ENCODE assay signal across 17 cellular contexts in genomic region chr1:10538608-10539355, GRCh38.
DNase-seq lines count a peak whose midpoint lies in the region; ATAC-seq and TF ChIP-seq lines count a peak whose summit lies in the region.
"Had no signal": no experiment of that assay in that cellular context is flagged by ENCODE, and none has a peak within 500 bp of the region (broad histone marks: within the 10 kb centered on the region; RNA-seq: fewer than 3 reads in every experiment).

No MANE protein-coding gene starts in this region.

- H3K27ac ChIP-seq in heart left ventricle = peak overlapping the region in 9 of 12 donors; percentile 5 to 73 (median 59)
- peak overlapping the region in 3 of 4 donors; percentile 46 to 73 (median 68) for H3K27ac ChIP-seq in gastrocnemius medialis
- H3K27ac ChIP-seq: BLaER1 treated with 17β-estradiol and CSF1 and Interleukin-3, amounts not matched to agents 10 nM and 100 nM had no signal

- POLR2A ChIA-PET in activated CD8-positive, alpha-beta T cell treated with anti-CD3 and anti-CD28 coated beads for 36 hours (lab: Charles Lee) = interaction anchor here (1.0 kb wide), 1 partner anchor 12 kb away, joined by 4 read pairs; no protein-coding TSS in a partner anchor
- POLR2A ChIA-PET in activated CD8-positive, alpha-beta T cell treated with anti-CD3 and anti-CD28 coated beads, Interleukin-2, amount 10 ng/mL, durations not matched to agents 7 days and 5 days (lab: Charles Lee) = interaction anchor here (1.5 kb wide), 1 partner anchor 8 kb away, joined by 3 read pairs; no protein-coding TSS in a partner anchor
- POLR2A ChIA-PET in Caco-2 (lab: Charles Lee) = no interaction called here

- no peaks in the 10 kb centered on the region for H3K9me3 Mint-ChIP-seq in activated CD8-positive, alpha-beta T cell treated with anti-CD3 and anti-CD28 coated beads for 36 hours
- H3K9me3 Mint-ChIP-seq in activated CD8-positive, alpha-beta T cell treated with anti-CD3 and anti-CD28 coated beads, Interleukin-2, amount 10 ng/mL, durations not matched to agents 7 days and 5 days (ENCODE audit: insufficient read depth) = no peaks in the 10 kb centered on the region
- no peaks in the 10 kb centered on the region for H3K9me3 Mint-ChIP-seq in activated T-helper 2 cell treated with anti-CD3 and anti-CD28 coated beads, Interferon-gamma antibody, Interleukin-2, Interleukin-4, amounts not matched to agents 10 μg/mL and 5 μg/mL and 100 μg/mL, durations not matched to agents 14 hours and 24 hours and 36 hours
- H3K9me3 Mint-ChIP-seq in Caco-2 (ENCODE audit: unreplicated experiment) = no peaks in the 10 kb centered on the region

- H3K27me3 ChIP-seq in heart left ventricle (no peaks in the 10 kb centered on the region), gastrocnemius medialis (no peaks in the 10 kb centered on the region), Caco-2 (replicated peaks; ENCODE audit: control insufficient read depth, insufficient read depth, low read length) (no peaks in the 10 kb centered on the region)
- H3K27me3 ChIP-seq: BLaER1 treated with 17β-estradiol and CSF1 and Interleukin-3, amounts not matched to agents 10 nM and 100 nM; gastroesophageal sphincter had no signal

- CTCF ChIA-PET in activated CD8-positive, alpha-beta T cell treated with anti-CD3 and anti-CD28 coated beads for 36 hours (lab: Charles Lee) = interaction anchor here (2.1 kb wide), 1 partner anchor 44 kb away, joined by 7 read pairs; no protein-coding TSS in a partner anchor
- CTCF ChIA-PET in activated CD8-positive, alpha-beta T cell treated with anti-CD3 and anti-CD28 coated beads, Interleukin-2, amount 10 ng/mL, durations not matched to agents 7 days and 5 days (lab: Charles Lee) = interaction anchor here (1.9 kb wide), 1 partner anchor 31 kb away, joined by 5 read pairs; no protein-coding TSS in a partner anchor
- CTCF ChIA-PET in Caco-2 (lab: Charles Lee) = no interaction called here

- no peak overlapping the region for H3K4me3 Mint-ChIP-seq in activated CD8-positive, alpha-beta T cell treated with anti-CD3 and anti-CD28 coated beads for 36 hours
- H3K4me3 Mint-ChIP-seq in activated CD8-positive, alpha-beta T cell treated with anti-CD3 and anti-CD28 coated beads, Interleukin-2, amount 10 ng/mL, durations not matched to agents 7 days and 5 days = no peak overlapping the region
- H3K4me3 Mint-ChIP-seq in activated T-helper 2 cell treated with anti-CD3 and anti-CD28 coated beads, Interferon-gamma antibody, Interleukin-2, Interleukin-4, amounts not matched to agents 10 μg/mL and 5 μg/mL and 100 μg/mL, durations not matched to agents 14 hours and 24 hours and 36 hours (ENCODE audit: low read depth) = no peak overlapping the region
- H3K4me3 Mint-ChIP-seq in Caco-2 (ENCODE audit: unreplicated experiment) = no peak overlapping the region
- H3K4me3 Mint-ChIP-seq: IgD-negative memory B cell had no signal

- no peaks in the 10 kb centered on the region for H3K9me3 ChIP-seq in heart left ventricle
- H3K9me3 ChIP-seq in gastrocnemius medialis = no peaks in the 10 kb centered on the region
- H3K9me3 ChIP-seq in Caco-2 = no peaks in the 10 kb centered on the region
- H3K9me3 ChIP-seq: BLaER1 treated with 17β-estradiol and CSF1 and Interleukin-3, amounts not matched to agents 10 nM and 100 nM; gastroesophageal sphincter had no signal

- WGBS in heart left ventricle, 4 donors = 51 to 59% (median 53%) methylated on average over 14 to 15 of the region's 15 CpGs

- no peak for ATAC-seq in activated CD8-positive, alpha-beta T cell treated with anti-CD3 and anti-CD28 coated beads for 36 hours
- no peak for ATAC-seq in activated CD8-positive, alpha-beta T cell treated with anti-CD3 and anti-CD28 coated beads, Interleukin-2, amount 10 ng/mL, durations not matched to agents 7 days and 5 days
- ATAC-seq in heart left ventricle (peak in 2 of 4 donors; percentile 7 to 28), gastrocnemius medialis (no peak)
- ATAC-seq: gastroesophageal sphincter had no signal

- no TSS peak for BruUV-seq in Caco-2 (replicated peaks; lab: Mats Ljungman, UMichigan)

- no peak for TF ChIP-seq CTCF in activated CD8-positive, alpha-beta T cell treated with anti-CD3 and anti-CD28 coated beads for 36 hours (IDR thresholded peaks at IDR 0.05)
- TF ChIP-seq CTCF in heart left ventricle (IDR thresholded peaks at IDR 0.05) = no peak
- no peak for TF ChIP-seq CTCF in gastrocnemius medialis (IDR thresholded peaks at IDR 0.05 in 4 of 5, conservative IDR thresholded peaks at IDR 0.05 in 1 of 5)
- TF ChIP-seq CTCF in Caco-2 (IDR thresholded peaks at IDR 0.05; ENCODE audit: insufficient read depth in 1 of 2, low read depth in 1 of 2, low read length in 1 of 2, severe bottlenecking in 1 of 2, unreplicated experiment in 1 of 2) = no peak

- H3K4me1 Mint-ChIP-seq in activated CD8-positive, alpha-beta T cell treated with anti-CD3 and anti-CD28 coated beads for 36 hours (ENCODE audit: low read depth) = peaks cover 12% of the 10 kb centered on the region
- peaks cover 21% of the 10 kb centered on the region for H3K4me1 Mint-ChIP-seq in activated CD8-positive, alpha-beta T cell treated with anti-CD3 and anti-CD28 coated beads, Interleukin-2, amount 10 ng/mL, durations not matched to agents 7 days and 5 days (ENCODE audit: low read depth)
- peaks cover 30% of the 10 kb centered on the region for H3K4me1 Mint-ChIP-seq in activated T-helper 2 cell treated with anti-CD3 and anti-CD28 coated beads, Interferon-gamma antibody, Interleukin-2, Interleukin-4, amounts not matched to agents 10 μg/mL and 5 μg/mL and 100 μg/mL, durations not matched to agents 14 hours and 24 hours and 36 hours (ENCODE audit: low read depth)
- H3K4me1 Mint-ChIP-seq in Caco-2 (ENCODE audit: low read depth, unreplicated experiment) = peaks cover 13% of the 10 kb centered on the region

- DNase-seq in activated CD8-positive, alpha-beta T cell treated with anti-CD3 and anti-CD28 coated beads for 36 hours = peak; percentile 7
- DNase-seq in activated CD8-positive, alpha-beta T cell treated with anti-CD3 and anti-CD28 coated beads, Interleukin-2, amount 10 ng/mL, durations not matched to agents 7 days and 5 days = no peak
- no peak for DNase-seq in activated T-helper 2 cell treated with anti-CD3 and anti-CD28 coated beads, Interferon-gamma antibody, Interleukin-2, Interleukin-4, amounts not matched to agents 10 μg/mL and 5 μg/mL and 100 μg/mL, durations not matched to agents 14 hours and 24 hours and 36 hours (ENCODE audit: low spot score)
- no peak for DNase-seq in heart left ventricle
- no peak for DNase-seq in gastrocnemius medialis
- DNase-seq in NCI-H345 treated with DMSO at 0.1 percent for 48 hours (lab: John Stamatoyannopoulos, UW; ENCODE audit: unreplicated experiment) = no peak
- no peak for DNase-seq in hippocampal formation (lab: John Stamatoyannopoulos, UW)
- no peak for DNase-seq in Caco-2
- DNase-seq: activated CD4-positive, CD25-positive, alpha-beta regulatory T cell; activated gamma-delta T cell treated with Interleukin-2 at 50 U/mL for 16 hours; DMS 273 treated with DMSO at 0.1 percent for 48 hours; stimulated activated CD4-positive, alpha-beta T cell treated with anti-CD3 and anti-CD28 coated beads, Interleukin-12 subunit alpha, Interleukin-12 subunit beta, amount 100 ng/mL, for 4 hours; stimulated activated naive CD4-positive, alpha-beta T cell treated with Interleukin-2 at 50 U/mL for 16 hours had no signal

- H3K4me3 ChIP-seq in heart left ventricle = no peak overlapping the region
- H3K4me3 ChIP-seq in gastrocnemius medialis = no peak overlapping the region
- H3K4me3 ChIP-seq in Caco-2 (ENCODE audit: low read depth, low read length) = no peak overlapping the region
- H3K4me3 ChIP-seq: BLaER1 treated with 17β-estradiol and CSF1 and Interleukin-3, amounts not matched to agents 10 nM and 100 nM; coronary artery; gastroesophageal sphincter had no signal

- peaks cover 0 to 27% (median 11%) of the 10 kb centered on the region in 9 donors for H3K36me3 ChIP-seq in heart left ventricle
- no peaks in the 10 kb centered on the region for H3K36me3 ChIP-seq in gastrocnemius medialis
- no peaks in the 10 kb centered on the region for H3K36me3 ChIP-seq in Caco-2 (ENCODE audit: control insufficient read depth, insufficient read depth, low read length)

- H3K36me3 Mint-ChIP-seq in activated CD8-positive, alpha-beta T cell treated with anti-CD3 and anti-CD28 coated beads for 36 hours (ENCODE audit: low read depth) = peaks cover 5% of the 10 kb centered on the region
- H3K36me3 Mint-ChIP-seq in activated CD8-positive, alpha-beta T cell treated with anti-CD3 and anti-CD28 coated beads, Interleukin-2, amount 10 ng/mL, durations not matched to agents 7 days and 5 days (ENCODE audit: low read depth) = peaks cover 21% of the 10 kb centered on the region
- H3K36me3 Mint-ChIP-seq in activated T-helper 2 cell treated with anti-CD3 and anti-CD28 coated beads, Interferon-gamma antibody, Interleukin-2, Interleukin-4, amounts not matched to agents 10 μg/mL and 5 μg/mL and 100 μg/mL, durations not matched to agents 14 hours and 24 hours and 36 hours (ENCODE audit: low read depth) = peaks cover 49% of the 10 kb centered on the region
- H3K36me3 Mint-ChIP-seq in Caco-2 (ENCODE audit: insufficient read depth, unreplicated experiment) = peaks cover 25% of the 10 kb centered on the region

- in situ Hi-C loops in gastrocnemius medialis (cut with MboI; ENCODE audit: low sequenced_read_pairs in 4 of 4) = no loop called here

- peaks cover 0 to 37% (median 28%) of the 10 kb centered on the region in 12 donors for H3K4me1 ChIP-seq in heart left ventricle
- peaks cover 39% of the 10 kb centered on the region in 2 donors for H3K4me1 ChIP-seq in gastrocnemius medialis
- H3K4me1 ChIP-seq in Caco-2 = no peaks in the 10 kb centered on the region
- H3K4me1 ChIP-seq: BLaER1 treated with 17β-estradiol and CSF1 and Interleukin-3, amounts not matched to agents 10 nM and 100 nM had no signal

- intact Hi-C loops in activated CD8-positive, alpha-beta T cell treated with anti-CD3 and anti-CD28 coated beads for 36 hours (cut with micrococcal nuclease) = no loop called here
- intact Hi-C loops in activated T-helper 2 cell treated with anti-CD3 and anti-CD28 coated beads, Interferon-gamma antibody, Interleukin-2, Interleukin-4, amounts not matched to agents 10 μg/mL and 5 μg/mL and 100 μg/mL, durations not matched to agents 14 hours and 24 hours and 36 hours (cut with micrococcal nuclease) = no loop called here
- intact Hi-C loops in heart left ventricle (cut with DNase I) = loop anchor here in 5 of 10 donors (10.0 kb wide), 3 partner anchors 96 to 256 kb away; partner anchors contain the start of gene CASZ1 (in 2 of the 5)
- intact Hi-C loops in gastrocnemius medialis (cut with DNase I; ENCODE audit: low total_unique reads) = no loop called here
- intact Hi-C loops in Caco-2 (cut with micrococcal nuclease; ENCODE audit: unreplicated experiment) = no loop called here

- no peak overlapping the region for H3K27ac Mint-ChIP-seq in activated CD8-positive, alpha-beta T cell treated with anti-CD3 and anti-CD28 coated beads for 36 hours
- no peak overlapping the region for H3K27ac Mint-ChIP-seq in activated CD8-positive, alpha-beta T cell treated with anti-CD3 and anti-CD28 coated beads, Interleukin-2, amount 10 ng/mL, durations not matched to agents 7 days and 5 days
- H3K27ac Mint-ChIP-seq in activated T-helper 2 cell treated with anti-CD3 and anti-CD28 coated beads, Interferon-gamma antibody, Interleukin-2, Interleukin-4, amounts not matched to agents 10 μg/mL and 5 μg/mL and 100 μg/mL, durations not matched to agents 14 hours and 24 hours and 36 hours = peak overlapping the region; percentile 13
- H3K27ac Mint-ChIP-seq in Caco-2 (ENCODE audit: unreplicated experiment) = no peak overlapping the region
- H3K27ac Mint-ChIP-seq: IgD-negative memory B cell had no signal

- no peak for TF ChIP-seq POLR2A in heart left ventricle (IDR thresholded peaks at IDR 0.05)
- no peak for TF ChIP-seq POLR2A in gastrocnemius medialis (IDR thresholded peaks at IDR 0.05)

- no peaks in the 10 kb centered on the region for H3K27me3 Mint-ChIP-seq in activated CD8-positive, alpha-beta T cell treated with anti-CD3 and anti-CD28 coated beads for 36 hours
- H3K27me3 Mint-ChIP-seq in activated CD8-positive, alpha-beta T cell treated with anti-CD3 and anti-CD28 coated beads, Interleukin-2, amount 10 ng/mL, durations not matched to agents 7 days and 5 days (ENCODE audit: low read depth) = no peaks in the 10 kb centered on the region
- H3K27me3 Mint-ChIP-seq in activated T-helper 2 cell treated with anti-CD3 and anti-CD28 coated beads, Interferon-gamma antibody, Interleukin-2, Interleukin-4, amounts not matched to agents 10 μg/mL and 5 μg/mL and 100 μg/mL, durations not matched to agents 14 hours and 24 hours and 36 hours (ENCODE audit: low read depth) = no peaks in the 10 kb centered on the region
- H3K27me3 Mint-ChIP-seq in Caco-2 (ENCODE audit: insufficient read depth, unreplicated experiment) = no peaks in the 10 kb centered on the region
- H3K27me3 Mint-ChIP-seq: IgD-negative memory B cell had no signal
